Comparison of ENCODE assay signal across 1 cellular context in genomic region chr10:62233494-62234283, GRCh38.
TF ChIP-seq lines count a peak whose summit lies in the region.

No MANE protein-coding gene starts in this region.

TF ChIP-seq in IMR-90, 13 proteins besides CTCF, POLR2A, EP300 and RAD21:
- TF ChIP-seq RFX5 (IDR thresholded peaks at IDR 0.05; ENCODE audit: low read depth, low read length) (no peak), BHLHE40 (IDR thresholded peaks at IDR 0.05; ENCODE audit: low read depth, low read length) (no peak), MXI1 (IDR thresholded peaks at IDR 0.05; ENCODE audit: borderline replicate concordance, low read depth, low read length) (no peak), CHD1 (IDR thresholded peaks at IDR 0.05; ENCODE audit: low read depth, low read length) (no peak), MAZ (IDR thresholded peaks at IDR 0.05; ENCODE audit: borderline replicate concordance, low read depth, low read length) (no peak), SMC3 (IDR thresholded peaks at IDR 0.05; ENCODE audit: low read depth, low read length) (no peak), ELK1 (IDR thresholded peaks at IDR 0.05; ENCODE audit: borderline replicate concordance, low read depth, low read length) (no peak), CEBPB (IDR thresholded peaks at IDR 0.05; ENCODE audit: low read depth, low read length) (no peak), RCOR1 (IDR thresholded peaks at IDR 0.05; ENCODE audit: insufficient replicate concordance, low read length) (no peak), FOS (IDR thresholded peaks at IDR 0.05; ENCODE audit: low read depth, low read length) (no peak), MAFK (IDR thresholded peaks at IDR 0.05; ENCODE audit: low read depth, low read length) (no peak), NFE2L2 (IDR thresholded peaks at IDR 0.05; ENCODE audit: low read depth, low read length) (no peak)
